ENCODE assay signal across 1 cellular context in the genomic region with DNA sequence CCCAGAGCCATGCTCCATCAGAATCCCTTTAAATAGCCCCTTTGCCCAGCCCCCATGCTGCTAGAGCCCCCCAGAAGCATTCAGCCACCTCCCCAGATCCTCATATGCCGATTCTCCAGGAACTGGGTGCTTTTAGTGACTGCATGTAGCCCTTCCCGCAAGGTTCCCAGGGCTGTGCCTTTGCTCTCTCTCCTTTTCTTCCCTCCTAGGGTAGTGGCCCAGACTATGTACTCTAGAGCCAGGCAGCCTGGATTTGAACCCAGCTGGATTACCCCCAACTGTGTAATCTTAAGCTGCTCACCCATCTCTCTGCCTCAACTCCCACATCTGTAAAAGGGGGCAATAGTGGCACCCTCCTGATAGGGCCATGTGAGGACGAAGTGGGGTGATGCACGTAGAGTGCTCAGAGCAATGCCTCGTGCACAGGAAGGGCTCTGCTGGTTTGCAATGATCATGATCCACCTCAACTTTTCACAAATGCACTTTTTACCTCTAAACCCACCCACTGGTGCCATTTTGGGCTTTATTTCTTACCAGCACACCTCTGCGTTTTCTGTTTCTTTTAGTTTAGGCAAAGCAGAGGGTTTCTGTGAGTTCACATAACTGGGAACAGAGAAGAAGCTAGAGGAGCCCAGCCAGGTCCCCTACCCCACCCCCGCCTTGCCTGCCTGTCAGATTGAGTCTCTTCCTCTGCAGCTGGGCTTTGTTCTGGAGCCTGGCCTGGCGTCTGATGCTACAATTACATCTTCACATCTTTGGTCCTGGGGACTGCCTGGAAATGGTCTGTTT.
TF ChIP-seq lines count a peak whose summit lies in the region.

No MANE protein-coding gene starts in this region.

TF ChIP-seq in GM23338, 12 proteins besides CTCF, POLR2A, EP300 and RAD21 (continued from another document):
- TF ChIP-seq, protein P1, sequence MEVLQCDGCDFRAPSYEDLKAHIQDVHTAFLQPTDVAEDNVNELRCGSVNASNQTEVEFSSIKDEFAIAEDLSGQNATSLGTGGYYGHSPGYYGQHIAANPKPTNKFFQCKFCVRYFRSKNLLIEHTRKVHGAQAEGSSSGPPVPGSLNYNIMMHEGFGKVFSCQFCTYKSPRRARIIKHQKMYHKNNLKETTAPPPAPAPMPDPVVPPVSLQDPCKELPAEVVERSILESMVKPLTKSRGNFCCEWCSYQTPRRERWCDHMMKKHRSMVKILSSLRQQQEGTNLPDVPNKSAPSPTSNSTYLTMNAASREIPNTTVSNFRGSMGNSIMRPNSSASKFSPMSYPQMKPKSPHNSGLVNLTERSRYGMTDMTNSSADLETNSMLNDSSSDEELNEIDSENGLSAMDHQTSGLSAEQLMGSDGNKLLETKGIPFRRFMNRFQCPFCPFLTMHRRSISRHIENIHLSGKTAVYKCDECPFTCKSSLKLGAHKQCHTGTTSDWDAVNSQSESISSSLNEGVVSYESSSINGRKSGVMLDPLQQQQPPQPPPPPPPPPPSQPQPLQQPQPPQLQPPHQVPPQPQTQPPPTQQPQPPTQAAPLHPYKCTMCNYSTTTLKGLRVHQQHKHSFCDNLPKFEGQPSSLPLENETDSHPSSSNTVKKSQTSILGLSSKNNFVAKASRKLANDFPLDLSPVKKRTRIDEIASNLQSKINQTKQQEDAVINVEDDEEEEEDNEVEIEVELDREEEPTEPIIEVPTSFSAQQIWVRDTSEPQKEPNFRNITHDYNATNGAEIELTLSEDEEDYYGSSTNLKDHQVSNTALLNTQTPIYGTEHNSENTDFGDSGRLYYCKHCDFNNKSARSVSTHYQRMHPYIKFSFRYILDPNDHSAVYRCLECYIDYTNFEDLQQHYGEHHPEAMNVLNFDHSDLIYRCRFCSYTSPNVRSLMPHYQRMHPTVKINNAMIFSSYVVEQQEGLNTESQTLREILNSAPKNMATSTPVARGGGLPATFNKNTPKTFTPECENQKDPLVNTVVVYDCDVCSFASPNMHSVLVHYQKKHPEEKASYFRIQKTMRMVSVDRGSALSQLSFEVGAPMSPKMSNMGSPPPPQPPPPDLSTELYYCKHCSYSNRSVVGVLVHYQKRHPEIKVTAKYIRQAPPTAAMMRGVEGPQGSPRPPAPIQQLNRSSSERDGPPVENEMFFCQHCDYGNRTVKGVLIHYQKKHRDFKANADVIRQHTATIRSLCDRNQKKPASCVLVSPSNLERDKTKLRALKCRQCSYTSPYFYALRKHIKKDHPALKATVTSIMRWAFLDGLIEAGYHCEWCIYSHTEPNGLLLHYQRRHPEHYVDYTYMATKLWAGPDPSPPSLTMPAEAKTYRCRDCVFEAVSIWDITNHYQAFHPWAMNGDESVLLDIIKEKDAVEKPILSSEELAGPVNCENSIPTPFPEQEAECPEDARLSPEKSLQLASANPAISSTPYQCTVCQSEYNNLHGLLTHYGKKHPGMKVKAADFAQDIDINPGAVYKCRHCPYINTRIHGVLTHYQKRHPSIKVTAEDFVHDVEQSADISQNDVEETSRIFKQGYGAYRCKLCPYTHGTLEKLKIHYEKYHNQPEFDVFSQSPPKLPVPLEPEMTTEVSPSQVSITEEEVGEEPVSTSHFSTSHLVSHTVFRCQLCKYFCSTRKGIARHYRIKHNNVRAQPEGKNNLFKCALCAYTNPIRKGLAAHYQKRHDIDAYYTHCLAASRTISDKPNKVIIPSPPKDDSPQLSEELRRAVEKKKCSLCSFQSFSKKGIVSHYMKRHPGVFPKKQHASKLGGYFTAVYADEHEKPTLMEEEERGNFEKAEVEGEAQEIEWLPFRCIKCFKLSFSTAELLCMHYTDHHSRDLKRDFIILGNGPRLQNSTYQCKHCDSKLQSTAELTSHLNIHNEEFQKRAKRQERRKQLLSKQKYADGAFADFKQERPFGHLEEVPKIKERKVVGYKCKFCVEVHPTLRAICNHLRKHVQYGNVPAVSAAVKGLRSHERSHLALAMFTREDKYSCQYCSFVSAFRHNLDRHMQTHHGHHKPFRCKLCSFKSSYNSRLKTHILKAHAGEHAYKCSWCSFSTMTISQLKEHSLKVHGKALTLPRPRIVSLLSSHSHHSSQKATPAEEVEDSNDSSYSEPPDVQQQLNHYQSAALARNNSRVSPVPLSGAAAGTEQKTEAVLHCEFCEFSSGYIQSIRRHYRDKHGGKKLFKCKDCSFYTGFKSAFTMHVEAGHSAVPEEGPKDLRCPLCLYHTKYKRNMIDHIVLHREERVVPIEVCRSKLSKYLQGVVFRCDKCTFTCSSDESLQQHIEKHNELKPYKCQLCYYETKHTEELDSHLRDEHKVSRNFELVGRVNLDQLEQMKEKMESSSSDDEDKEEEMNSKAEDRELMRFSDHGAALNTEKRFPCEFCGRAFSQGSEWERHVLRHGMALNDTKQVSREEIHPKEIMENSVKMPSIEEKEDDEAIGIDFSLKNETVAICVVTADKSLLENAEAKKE (CRISPR knock-in tag; IDR thresholded peaks at IDR 0.05) = no peak
- TF ChIP-seq, protein P2, sequence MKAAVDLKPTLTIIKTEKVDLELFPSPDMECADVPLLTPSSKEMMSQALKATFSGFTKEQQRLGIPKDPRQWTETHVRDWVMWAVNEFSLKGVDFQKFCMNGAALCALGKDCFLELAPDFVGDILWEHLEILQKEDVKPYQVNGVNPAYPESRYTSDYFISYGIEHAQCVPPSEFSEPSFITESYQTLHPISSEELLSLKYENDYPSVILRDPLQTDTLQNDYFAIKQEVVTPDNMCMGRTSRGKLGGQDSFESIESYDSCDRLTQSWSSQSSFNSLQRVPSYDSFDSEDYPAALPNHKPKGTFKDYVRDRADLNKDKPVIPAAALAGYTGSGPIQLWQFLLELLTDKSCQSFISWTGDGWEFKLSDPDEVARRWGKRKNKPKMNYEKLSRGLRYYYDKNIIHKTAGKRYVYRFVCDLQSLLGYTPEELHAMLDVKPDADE (IDR thresholded peaks at IDR 0.05) = no peak
